In the genomic region with DNA sequence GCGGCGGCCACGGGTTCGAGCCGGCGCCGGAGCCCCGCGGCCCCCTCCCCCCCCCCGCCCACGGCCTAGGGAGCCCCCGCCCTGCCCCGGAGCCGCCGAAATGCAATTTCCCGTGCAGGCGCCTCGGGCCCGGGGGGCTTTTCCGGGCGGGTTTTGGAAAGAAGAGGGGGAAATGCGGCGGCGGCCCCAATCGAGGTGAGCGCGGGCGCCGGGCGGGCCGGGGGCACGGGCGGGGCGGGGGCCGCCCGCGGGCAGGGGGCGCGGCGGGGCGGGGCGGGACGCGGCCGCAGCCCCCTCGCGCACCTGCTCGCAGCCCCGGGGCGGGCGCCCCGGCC, we compare ENCODE assay signal across 10 cellular contexts. TPM values are rescaled to one million over a fixed set of nuclear protein-coding genes. Genes with fewer than 3 reads are reported as not detected.
A peak's percentile ranks its signal among the peaks of the same experiment; 100 is the strongest.
DNase-seq lines count a peak whose midpoint lies in the region; ATAC-seq, FAIRE-seq and TF ChIP-seq lines count a peak whose summit lies in the region.
"Had no signal": no experiment of that assay in that cellular context is flagged by ENCODE, and none has a peak within 500 bp of the region (broad histone marks: within the 10 kb centered on the region; RNA-seq: fewer than 3 reads in every experiment).

No MANE protein-coding gene starts in this region.

- CTCF ChIA-PET in RWPE1 (lab: Yijun Ruan, JAX): no interaction called here

- no peak for FAIRE-seq in small intestine (lab: Jason Lieb, UNC)

- no peaks in the 10 kb centered on the region for H3K4me1 ChIP-seq in small intestine (ENCODE audit: control insufficient read depth in 2 of 2, insufficient read depth in 1 of 2, low read depth in 1 of 2, low read length in 1 of 2)

- H3K27ac ChIP-seq in RWPE1 (peak overlapping the region; percentile 100), small intestine (ENCODE audit: low read depth in 1 of 2, low read length in 1 of 2) (no peak overlapping the region)

- DNase-seq in GM10266 (ENCODE audit: extremely low spot score): peak; percentile 43
- no peak for DNase-seq in RWPE1 (ENCODE audit: low spot score)
- no peak for DNase-seq in fibroblast of the aortic adventitia (ENCODE audit: low read depth)
- no peak for DNase-seq in small intestine
- no peak for DNase-seq in DMS53 (lab: John Stamatoyannopoulos, UW)
- no peak for DNase-seq in NCI-H774 (lab: John Stamatoyannopoulos, UW)
- no peak for DNase-seq in 8988T
- DNase-seq: NCI-H2227 treated with DMSO at 0.1 percent for 48 hours had no signal

- no peaks in the 10 kb centered on the region for H3K36me3 ChIP-seq in small intestine (ENCODE audit: control insufficient read depth in 2 of 2, insufficient read depth in 2 of 2, low read length in 2 of 2)

- H3K27me3 ChIP-seq in small intestine (ENCODE audit: control insufficient read depth in 2 of 2, insufficient read depth in 2 of 2, low read length in 2 of 2): peaks cover 0 to 2% of the 10 kb centered on the region in 2 donors

- no peak for ATAC-seq in GM19023 (IDR thresholded peaks at IDR 0.05; ENCODE audit: unreplicated experiment)
- ATAC-seq: activated naive CD4-positive, alpha-beta T cell treated with anti-CD3 and anti-CD28 coated beads, Interleukin-2, amount 50 U/mL, for 72 hours had no signal

- H3K9me3 ChIP-seq in small intestine (ENCODE audit: control insufficient read depth, low read depth): no peaks in the 10 kb centered on the region

- 0 to 2% (median 1%) methylated on average over 1 to 45 of the region's 52 CpGs for WGBS in small intestine, 3 donors

- POLR2A ChIA-PET in RWPE1 (lab: Yijun Ruan, JAX; ENCODE audit: low non-redundant PET): no interaction called here

- TF ChIP-seq CTCF in GM10266 (IDR thresholded peaks at IDR 0.05; ENCODE audit: control insufficient read depth, insufficient read depth, low read depth, missing control alignments): no peak
- TF ChIP-seq CTCF in RWPE1 (conservative IDR thresholded peaks at IDR 0.05; ENCODE audit: low read depth): no peak
- TF ChIP-seq CTCF in fibroblast of the aortic adventitia (IDR thresholded peaks at IDR 0.05; ENCODE audit: insufficient read depth, low read length): no peak

- peak overlapping the region; percentile 61 for H3K4me3 ChIP-seq in fibroblast of the aortic adventitia (ENCODE audit: low read depth, low read length)
- H3K4me3 ChIP-seq in small intestine (ENCODE audit: low read depth in 1 of 2, low read length in 2 of 2): peak overlapping the region; percentile 26 to 61

RNA-seq across cellular contexts. Expression of a gene that starts 11.7 kb away (rescaled TPM):
- 0.27 TPM in 1 of 2 replicates, not detected in the other for total RNA-seq in fibroblast of the aortic adventitia (ENCODE audit: low replicate concordance)
- polyA plus RNA-seq in small intestine: under 1 TPM in 1 of 3 donors, not detected in 2; 0.45 TPM

RNA-seq across cellular contexts. Expression of a gene that starts 40.7 kb away (rescaled TPM):
- 1.5 and 1.8 TPM in 2 replicates for total RNA-seq in fibroblast of the aortic adventitia (ENCODE audit: low replicate concordance)
- polyA plus RNA-seq in small intestine: 10 to 100 TPM in 2 of 3 donors, 1 to 10 TPM in 1; 8.6 to 67.1 (median 43.2) TPM

RNA-seq across cellular contexts. Expression of a gene that starts 40.8 kb away (rescaled TPM):
- total RNA-seq in fibroblast of the aortic adventitia (ENCODE audit: low replicate concordance): 12.5 and 16.6 TPM in 2 replicates
- 100 to 1,000 TPM in 2 of 3 donors, 10 to 100 TPM in 1; 66.5 to 199 (median 140) TPM for polyA plus RNA-seq in small intestine
